ENCODE assay signal across 1 cellular context in the genomic region with DNA sequence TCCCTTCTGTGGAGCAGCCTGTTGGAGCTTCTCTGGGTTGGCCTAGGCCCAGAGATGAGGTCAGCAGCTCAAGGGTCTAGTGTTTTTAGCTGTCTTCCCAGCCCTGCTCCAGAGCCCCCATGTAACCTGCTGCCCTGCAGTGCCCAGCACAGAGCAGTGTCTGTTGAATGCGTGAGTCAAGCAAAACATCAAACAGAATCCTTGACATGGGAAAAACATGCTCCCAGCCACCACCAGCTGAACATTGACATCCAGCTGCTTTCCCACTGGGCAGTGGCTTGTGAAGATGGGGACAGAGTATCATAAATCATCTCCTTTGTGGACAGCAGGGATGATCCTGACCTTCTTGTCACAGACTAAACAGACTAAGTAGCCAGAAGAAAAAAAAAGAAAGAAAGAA.
TF ChIP-seq lines count a peak whose summit lies in the region.

No MANE protein-coding gene starts in this region.

TF ChIP-seq in GM23338, 12 proteins besides CTCF, POLR2A, EP300 and RAD21 (continued from another document):
- no peak for TF ChIP-seq ZNF462 (CRISPR knock-in tag; IDR thresholded peaks at IDR 0.05)
- TF ChIP-seq ETS1 (IDR thresholded peaks at IDR 0.05) = no peak
- TF ChIP-seq, protein P1, sequence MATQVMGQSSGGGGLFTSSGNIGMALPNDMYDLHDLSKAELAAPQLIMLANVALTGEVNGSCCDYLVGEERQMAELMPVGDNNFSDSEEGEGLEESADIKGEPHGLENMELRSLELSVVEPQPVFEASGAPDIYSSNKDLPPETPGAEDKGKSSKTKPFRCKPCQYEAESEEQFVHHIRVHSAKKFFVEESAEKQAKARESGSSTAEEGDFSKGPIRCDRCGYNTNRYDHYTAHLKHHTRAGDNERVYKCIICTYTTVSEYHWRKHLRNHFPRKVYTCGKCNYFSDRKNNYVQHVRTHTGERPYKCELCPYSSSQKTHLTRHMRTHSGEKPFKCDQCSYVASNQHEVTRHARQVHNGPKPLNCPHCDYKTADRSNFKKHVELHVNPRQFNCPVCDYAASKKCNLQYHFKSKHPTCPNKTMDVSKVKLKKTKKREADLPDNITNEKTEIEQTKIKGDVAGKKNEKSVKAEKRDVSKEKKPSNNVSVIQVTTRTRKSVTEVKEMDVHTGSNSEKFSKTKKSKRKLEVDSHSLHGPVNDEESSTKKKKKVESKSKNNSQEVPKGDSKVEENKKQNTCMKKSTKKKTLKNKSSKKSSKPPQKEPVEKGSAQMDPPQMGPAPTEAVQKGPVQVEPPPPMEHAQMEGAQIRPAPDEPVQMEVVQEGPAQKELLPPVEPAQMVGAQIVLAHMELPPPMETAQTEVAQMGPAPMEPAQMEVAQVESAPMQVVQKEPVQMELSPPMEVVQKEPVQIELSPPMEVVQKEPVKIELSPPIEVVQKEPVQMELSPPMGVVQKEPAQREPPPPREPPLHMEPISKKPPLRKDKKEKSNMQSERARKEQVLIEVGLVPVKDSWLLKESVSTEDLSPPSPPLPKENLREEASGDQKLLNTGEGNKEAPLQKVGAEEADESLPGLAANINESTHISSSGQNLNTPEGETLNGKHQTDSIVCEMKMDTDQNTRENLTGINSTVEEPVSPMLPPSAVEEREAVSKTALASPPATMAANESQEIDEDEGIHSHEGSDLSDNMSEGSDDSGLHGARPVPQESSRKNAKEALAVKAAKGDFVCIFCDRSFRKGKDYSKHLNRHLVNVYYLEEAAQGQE (IDR thresholded peaks at IDR 0.05; ENCODE audit: unreplicated experiment) = no peak
